13 cellular contexts compared by ENCODE assay signal in the genomic region with DNA sequence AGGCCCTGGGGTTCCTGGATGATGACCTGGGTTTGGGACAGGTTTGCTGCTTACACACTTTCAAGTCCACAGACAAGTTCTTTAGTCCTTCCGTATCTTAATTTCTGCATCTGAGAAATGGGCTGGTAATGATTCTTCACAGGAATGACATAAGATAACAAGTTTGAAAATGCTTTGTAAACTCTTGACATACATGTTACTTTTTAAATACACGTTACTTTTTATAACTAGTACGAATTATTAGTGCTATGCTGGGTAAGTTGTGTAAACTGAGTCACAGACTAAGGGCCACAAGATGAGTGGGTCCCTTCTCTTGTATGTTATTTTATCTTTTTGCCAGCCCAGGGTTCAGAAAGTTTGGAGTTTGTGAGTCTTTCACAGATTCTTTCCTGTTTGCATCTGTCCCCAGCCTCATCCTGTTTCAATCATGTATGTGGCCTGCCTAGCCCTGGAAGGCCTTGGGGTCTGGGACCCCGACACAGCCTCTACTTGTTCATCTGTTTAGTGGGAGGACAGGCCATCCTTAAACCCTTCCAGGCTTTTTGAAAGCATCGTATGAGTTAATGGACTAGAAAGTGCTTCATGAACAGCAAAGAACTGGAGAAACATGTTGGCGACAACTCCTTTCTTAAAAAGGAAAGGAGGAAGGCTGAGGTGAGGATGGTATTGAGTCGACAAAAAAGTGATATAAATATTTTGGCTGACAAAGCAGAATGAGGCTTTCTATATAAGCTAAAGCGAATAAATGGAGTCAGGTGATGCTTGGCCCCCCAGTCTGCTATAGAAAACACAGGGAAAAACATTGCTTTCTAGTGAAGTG. TPM values are rescaled to one million over a fixed set of nuclear protein-coding genes. Genes with fewer than 3 reads are reported as not detected.
DNase-seq lines count a peak whose midpoint lies in the region; ATAC-seq and TF ChIP-seq lines count a peak whose summit lies in the region.
"Had no signal": no experiment of that assay in that cellular context is flagged by ENCODE, and none has a peak within 500 bp of the region (broad histone marks: within the 10 kb centered on the region; RNA-seq: fewer than 3 reads in every experiment).

No MANE protein-coding gene starts in this region.

- peak overlapping the region; percentile 74 for H3K9ac ChIP-seq in adipocyte (ENCODE audit: low read length)
- H3K9ac ChIP-seq in liver (ENCODE audit: low read depth in 1 of 2, low read length in 2 of 2): no peak overlapping the region

- peak overlapping the region; percentile 67 to 80 for H3K4me3 Mint-ChIP-seq in stimulated activated naive B cell treated with anti-CD40 and anti-IgM and Interleukin-4, amounts not matched to agents 10 μg/mL and 1 μg/mL and 100 μg/mL, for 72 hours

- 83% methylated on average over 8 of the region's 8 CpGs for WGBS in liver

- H3K4me1 ChIP-seq in HEK293 (ENCODE audit: control insufficient read depth, insufficient read depth, low read length) (no peaks in the 10 kb centered on the region; the same call in 1 of the 2 replicates), adipocyte (ENCODE audit: control insufficient read depth, insufficient read depth, low read length) (peaks cover 23% of the 10 kb centered on the region), liver (ENCODE audit: control insufficient read depth in 4 of 4, insufficient read depth in 4 of 4, low read length in 3 of 4) (peaks cover 9 to 45% (median 23%) of the 10 kb centered on the region in 4 donors)

- H3K4me1 Mint-ChIP-seq in stimulated activated naive B cell treated with anti-CD40 and anti-IgM and Interleukin-4, amounts not matched to agents 10 μg/mL and 1 μg/mL and 100 μg/mL, for 72 hours: peaks cover 11 to 22% of the 10 kb centered on the region in 2 donors

- ATAC-seq in stimulated activated naive B cell treated with anti-CD40 and anti-IgM and Interleukin-4, amounts not matched to agents 10 μg/mL and 1 μg/mL and 100 μg/mL, for 72 hours (replicated peaks): no peak
- ATAC-seq in HG03565 (IDR thresholded peaks at IDR 0.05; ENCODE audit: unreplicated experiment): no peak

- TF ChIP-seq RAD21 in liver (IDR thresholded peaks at IDR 0.05): no peak

- H3K36me3 Mint-ChIP-seq in stimulated activated naive B cell treated with anti-CD40 and anti-IgM and Interleukin-4, amounts not matched to agents 10 μg/mL and 1 μg/mL and 100 μg/mL, for 72 hours: peaks cover 0 to 4% of the 10 kb centered on the region in 2 donors

- peaks cover 3 to 4% of the 10 kb centered on the region in 2 donors for H3K9me3 Mint-ChIP-seq in stimulated activated naive B cell treated with anti-CD40 and anti-IgM and Interleukin-4, amounts not matched to agents 10 μg/mL and 1 μg/mL and 100 μg/mL, for 72 hours

- CTCF ChIA-PET in HEK293 (lab: Yijun Ruan, JAX): interaction anchor here (0.6 kb wide), 1 partner anchor 29 kb away, joined by 5 read pairs; no protein-coding TSS in a partner anchor

- no peak for DNase-seq in adipocyte (ENCODE audit: low read depth)
- DNase-seq in stimulated activated naive B cell treated with anti-CD40 and anti-IgM and Interleukin-4, amounts not matched to agents 10 μg/mL and 1 μg/mL and 100 μg/mL, for 72 hours: no peak
- no peak for DNase-seq in central memory CD4-positive, alpha-beta T cell
- DNase-seq in substantia nigra (lab: John Stamatoyannopoulos, UW): no peak
- DNase-seq: activated CD4-positive, CD25-positive, alpha-beta regulatory T cell treated with anti-CD3 and anti-CD28 coated beads, Interleukin-2, amount 50 U/mL, for 72 hours; activated naive CD4-positive, alpha-beta T cell; dermis blood vessel endothelial cell; DMS153; heart left ventricle; SHP77 treated with DMSO at 0.1 percent for 48 hours had no signal

- no peak for TF ChIP-seq CTCF in HEK293 (tag by site-specific recombination; IDR thresholded peaks at IDR 0.05)
- TF ChIP-seq CTCF in liver (IDR thresholded peaks at IDR 0.05; ENCODE audit: low read depth, low read length, missing input control): no peak

- H3K27ac ChIP-seq in HEK293 (ENCODE audit: extremely low read depth, low read depth, low read length): no peak overlapping the region
- peak overlapping the region; percentile 69 to 73 for H3K27ac ChIP-seq in liver (ENCODE audit: low read depth in 1 of 2, low read length in 2 of 2)
- no peak overlapping the region for H3K27ac ChIP-seq in substantia nigra (ENCODE audit: low read depth, low read length, poor library complexity, severe bottlenecking)

- H3K27me3 Mint-ChIP-seq in stimulated activated naive B cell treated with anti-CD40 and anti-IgM and Interleukin-4, amounts not matched to agents 10 μg/mL and 1 μg/mL and 100 μg/mL, for 72 hours: no peaks in the 10 kb centered on the region

- H3K36me3 ChIP-seq in HEK293 (ENCODE audit: control insufficient read depth in 2 of 2, insufficient read depth in 1 of 2, low read length in 2 of 2): peaks cover 0 to under 1% of the 10 kb centered on the region in 2 experiments; a peak in 1 of 3 replicates
- no peaks in the 10 kb centered on the region for H3K36me3 ChIP-seq in adipocyte (ENCODE audit: control insufficient read depth, insufficient read depth, low read length, severe bottlenecking)
- no peaks in the 10 kb centered on the region for H3K36me3 ChIP-seq in liver (ENCODE audit: control insufficient read depth in 4 of 4, insufficient read depth in 3 of 4, low read depth in 1 of 4, low read length in 3 of 4)

- no peaks in the 10 kb centered on the region for H3K27me3 ChIP-seq in adipocyte (replicated peaks; ENCODE audit: control insufficient read depth, insufficient read depth, low read length)
- H3K27me3 ChIP-seq in liver (ENCODE audit: control insufficient read depth in 4 of 4, insufficient read depth in 4 of 4, low read length in 3 of 4): no peaks in the 10 kb centered on the region
- H3K27me3 ChIP-seq: heart left ventricle had no signal

- no peaks in the 10 kb centered on the region for H3K9me3 ChIP-seq in HEK293 (ENCODE audit: control insufficient read depth, insufficient read depth, low read depth, low read length)
- H3K9me3 ChIP-seq in adipocyte (ENCODE audit: control insufficient read depth, low read length): peaks cover 2% of the 10 kb centered on the region
- no peaks in the 10 kb centered on the region for H3K9me3 ChIP-seq in liver (ENCODE audit: control insufficient read depth in 4 of 4, low read length in 3 of 4)

- POLR2A ChIA-PET in HEK293 (lab: Yijun Ruan, JAX): no interaction called here

- no peak overlapping the region for H3K4me3 ChIP-seq in HEK293 (ENCODE audit: low read depth, low read length)
- peak overlapping the region; percentile 82 for H3K4me3 ChIP-seq in adipocyte (ENCODE audit: low read length)
- no peak overlapping the region for H3K4me3 ChIP-seq in liver (ENCODE audit: low read depth in 1 of 3, low read length in 3 of 3)

- H3K27ac Mint-ChIP-seq in stimulated activated naive B cell treated with anti-CD40 and anti-IgM and Interleukin-4, amounts not matched to agents 10 μg/mL and 1 μg/mL and 100 μg/mL, for 72 hours: no peak overlapping the region

TF ChIP-seq in HEK293, 187 proteins besides CTCF, POLR2A, EP300 and RAD21 (continues in another document):
- TF ChIP-seq, protein P1, sequence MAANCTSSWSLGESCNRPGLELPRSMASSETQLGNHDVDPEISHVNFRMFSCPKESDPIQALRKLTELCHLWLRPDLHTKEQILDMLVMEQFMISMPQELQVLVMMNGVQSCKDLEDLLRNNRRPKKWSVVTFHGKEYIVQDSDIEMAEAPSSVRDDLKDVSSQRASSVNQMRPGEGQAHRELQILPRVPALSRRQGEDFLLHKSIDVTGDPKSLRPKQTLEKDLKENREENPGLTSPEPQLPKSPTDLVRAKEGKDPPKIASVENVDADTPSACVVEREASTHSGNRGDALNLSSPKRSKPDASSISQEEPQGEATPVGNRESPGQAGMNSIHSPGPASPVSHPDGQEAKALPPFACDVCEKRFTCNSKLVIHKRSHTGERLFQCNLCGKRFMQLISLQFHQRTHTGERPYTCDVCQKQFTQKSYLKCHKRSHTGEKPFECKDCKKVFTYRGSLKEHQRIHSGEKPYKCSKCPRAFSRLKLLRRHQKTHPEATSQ (tag by site-specific recombination; IDR thresholded peaks at IDR 0.05): no peak
- no peak for TF ChIP-seq ZNF174 (tag by site-specific recombination; IDR thresholded peaks at IDR 0.05)
- no peak for TF ChIP-seq ZNF600 (tag by site-specific recombination; IDR thresholded peaks at IDR 0.05)
- TF ChIP-seq EGR2 (tag by site-specific recombination; IDR thresholded peaks at IDR 0.05; ENCODE audit: low read depth): no peak

TF ChIP-seq in liver, 16 proteins besides CTCF, POLR2A, EP300 and RAD21:
- TF ChIP-seq YY1 (IDR thresholded peaks at IDR 0.05): peak; percentile 2
- TF ChIP-seq, protein P2, sequence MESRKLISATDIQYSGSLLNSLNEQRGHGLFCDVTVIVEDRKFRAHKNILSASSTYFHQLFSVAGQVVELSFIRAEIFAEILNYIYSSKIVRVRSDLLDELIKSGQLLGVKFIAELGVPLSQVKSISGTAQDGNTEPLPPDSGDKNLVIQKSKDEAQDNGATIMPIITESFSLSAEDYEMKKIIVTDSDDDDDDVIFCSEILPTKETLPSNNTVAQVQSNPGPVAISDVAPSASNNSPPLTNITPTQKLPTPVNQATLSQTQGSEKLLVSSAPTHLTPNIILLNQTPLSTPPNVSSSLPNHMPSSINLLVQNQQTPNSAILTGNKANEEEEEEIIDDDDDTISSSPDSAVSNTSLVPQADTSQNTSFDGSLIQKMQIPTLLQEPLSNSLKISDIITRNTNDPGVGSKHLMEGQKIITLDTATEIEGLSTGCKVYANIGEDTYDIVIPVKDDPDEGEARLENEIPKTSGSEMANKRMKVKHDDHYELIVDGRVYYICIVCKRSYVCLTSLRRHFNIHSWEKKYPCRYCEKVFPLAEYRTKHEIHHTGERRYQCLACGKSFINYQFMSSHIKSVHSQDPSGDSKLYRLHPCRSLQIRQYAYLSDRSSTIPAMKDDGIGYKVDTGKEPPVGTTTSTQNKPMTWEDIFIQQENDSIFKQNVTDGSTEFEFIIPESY (IDR thresholded peaks at IDR 0.05): no peak

RNA-seq across cellular contexts. Expression of gene ZNF618, which starts 9.3 kb away (rescaled TPM):
- 1 to 10 TPM; 3.7 to 6.5 TPM for total RNA-seq in liver
- polyA plus RNA-seq in liver: 1 to 10 TPM; 2.2 to 3.7 TPM

Comparison
In these comparisons a context has a peak if more than half of its experiments do, and no peak if none do; other contexts are left out.
1. H3K27ac ChIP-seq: peak in liver (2 of 2); none in HEK293 (single experiment) and substantia nigra (single experiment).